30 cellular contexts compared by ENCODE assay signal in genomic region chr4:94298725-94299252, GRCh38. TPM values are rescaled to one million over a fixed set of nuclear protein-coding genes. Genes with fewer than 3 reads are reported as not detected.
A peak's percentile ranks its signal among the peaks of the same experiment; 100 is the strongest.
DNase-seq lines count a peak whose midpoint lies in the region; ATAC-seq, FAIRE-seq and TF ChIP-seq lines count a peak whose summit lies in the region.
"Had no signal": no experiment of that assay in that cellular context is flagged by ENCODE, and none has a peak within 500 bp of the region (broad histone marks: within the 10 kb centered on the region; RNA-seq: fewer than 3 reads in every experiment).

No MANE protein-coding gene starts in this region.

- FAIRE-seq in keratinocyte (lab: Jason Lieb, UNC): peak; percentile 39
- FAIRE-seq: endometrium, HTR-8/SVneo, pancreas, urothelium cell line had no signal

- no peak for ATAC-seq in SK-N-SH treated with all-trans-retinoic acid at 6 μM for 48 hours
- ATAC-seq in RWPE2 (ENCODE audit: low read depth): peak; percentile 65
- ATAC-seq: activated CD4-positive, alpha-beta T cell treated with anti-CD3 and anti-CD28 coated beads for 36 hours; activated CD8-positive, alpha-beta T cell treated with anti-CD3 and anti-CD28 coated beads for 36 hours; body of pancreas; gastrocnemius medialis; pancreas had no signal

- H3K9me1 ChIP-seq in keratinocyte (ENCODE audit: control insufficient read depth, extremely low read depth, insufficient read depth, low read length): no peaks in the 10 kb centered on the region

- H3K9me3 ChIP-seq in SK-N-SH (no peaks in the 10 kb centered on the region), RWPE2 (ENCODE audit: severe bottlenecking) (no peaks in the 10 kb centered on the region), keratinocyte (ENCODE audit: control insufficient read depth, low read depth, low read length) (no peaks in the 10 kb centered on the region), osteoblast (ENCODE audit: low read depth, low read length) (no peaks in the 10 kb centered on the region)
- H3K9me3 ChIP-seq: body of pancreas, gastrocnemius medialis, pancreas, right atrium auricular region, spleen, stomach had no signal

- H3K27ac ChIP-seq in SK-N-SH (ENCODE audit: low read depth in 2 of 2, low read length in 1 of 2): no peak overlapping the region
- no peak overlapping the region for H3K27ac ChIP-seq in RWPE2 (ENCODE audit: poor library complexity, severe bottlenecking)
- H3K27ac ChIP-seq in keratinocyte (ENCODE audit: control insufficient read depth, insufficient read depth, low read length): no peak overlapping the region
- H3K27ac ChIP-seq in osteoblast (ENCODE audit: low read depth, low read length): no peak overlapping the region
- H3K27ac ChIP-seq: body of pancreas, gastrocnemius medialis, GM23248, pancreas, right atrium auricular region, spleen, stomach had no signal

- POLR2A ChIA-PET in SK-N-SH (lab: Yijun Ruan, JAX): interaction anchor here (0.6 kb wide), 1 partner anchor 9 kb away, joined by 3 read pairs; no protein-coding TSS in a partner anchor
- POLR2A ChIA-PET in GM10248 (lab: Yijun Ruan, JAX): no interaction called here

- H3K9me2 ChIP-seq in SK-N-SH: no peaks in the 10 kb centered on the region

- dilution Hi-C loops in keratinocyte (cut with MboI; ENCODE audit: extremely low pct_ligation_motif_present, low sequenced_read_pairs): no loop called here

- TF ChIP-seq CTCF in SK-N-SH (IDR thresholded peaks at IDR 0.05) (no peak), RWPE2 (IDR thresholded peaks at IDR 0.05; ENCODE audit: poor library complexity, severe bottlenecking) (no peak), keratinocyte (optimal IDR thresholded peaks at IDR 0.05 in 1 of 3, IDR thresholded peaks at IDR 0.05 in 1 of 3, conservative IDR thresholded peaks at IDR 0.05 in 1 of 3; ENCODE audit: extremely low read depth in 1 of 3, insufficient read depth in 2 of 3, low read length in 3 of 3) (no peak), osteoblast (IDR thresholded peaks at IDR 0.05; ENCODE audit: extremely low read depth, low read depth, low read length) (no peak), GM10248 (IDR thresholded peaks at IDR 0.05; ENCODE audit: control extremely low read depth, extremely low read depth, low read depth, missing control alignments) (no peak)

- 0 out of 2 replicates have a peak, but pooled peaks have one; percentile 6 for TF ChIP-seq RAD21 in SK-N-SH (IDR thresholded peaks at IDR 0.05; ENCODE audit: low read length)

- H3K4me1 ChIP-seq in SK-N-SH (ENCODE audit: control insufficient read depth in 1 of 2, insufficient read depth in 2 of 2, low read depth in 1 of 2, low read length in 1 of 2) (peaks cover 0 to 3% of the 10 kb centered on the region in 2 experiments; a peak in 1 of 4 replicates), RWPE2 (ENCODE audit: insufficient read depth, poor library complexity, severe bottlenecking) (peaks cover 10% of the 10 kb centered on the region), keratinocyte (ENCODE audit: control insufficient read depth, extremely low read depth, insufficient read depth, low read length) (peaks cover 8% of the 10 kb centered on the region), osteoblast (ENCODE audit: insufficient read depth, low read length) (no peaks in the 10 kb centered on the region)
- H3K4me1 ChIP-seq: body of pancreas, gastrocnemius medialis, pancreas, right atrium auricular region, spleen, stomach had no signal

- H3K4me2 ChIP-seq in SK-N-SH: no peak overlapping the region
- peak overlapping the region; percentile 44 for H3K4me2 ChIP-seq in keratinocyte (ENCODE audit: control insufficient read depth, extremely low read depth, insufficient read depth, low read depth, low read length)
- H3K4me2 ChIP-seq in osteoblast (ENCODE audit: insufficient read depth, low read length): no peak overlapping the region

- no peaks in the 10 kb centered on the region for H3K36me3 ChIP-seq in SK-N-SH (replicated peaks in 1 of 2; ENCODE audit: control insufficient read depth in 1 of 2, insufficient read depth in 2 of 2, low read length in 1 of 2)
- H3K36me3 ChIP-seq in RWPE2 (ENCODE audit: low read depth): no peaks in the 10 kb centered on the region
- H3K36me3 ChIP-seq in keratinocyte (ENCODE audit: control insufficient read depth in 2 of 2, extremely low read depth in 1 of 2, insufficient read depth in 2 of 2, low read length in 2 of 2): no peaks in the 10 kb centered on the region
- H3K36me3 ChIP-seq in osteoblast (ENCODE audit: insufficient read depth, low read length): no peaks in the 10 kb centered on the region
- H3K36me3 ChIP-seq in H7 (replicated peaks; ENCODE audit: control insufficient read depth, insufficient read depth, low read length): no peaks in the 10 kb centered on the region
- H3K36me3 ChIP-seq: gastrocnemius medialis, pancreas, right atrium auricular region, spleen, stomach had no signal

- no peaks in the 10 kb centered on the region for H3K79me2 ChIP-seq in SK-N-SH (ENCODE audit: insufficient read depth)
- H3K79me2 ChIP-seq in keratinocyte (ENCODE audit: control insufficient read depth, insufficient read depth, low read length): no peaks in the 10 kb centered on the region
- no peaks in the 10 kb centered on the region for H3K79me2 ChIP-seq in osteoblast (ENCODE audit: insufficient read depth, low read length)

- H3K9ac ChIP-seq in SK-N-SH: no peak overlapping the region
- no peak overlapping the region for H3K9ac ChIP-seq in keratinocyte (ENCODE audit: control insufficient read depth, extremely low read depth, insufficient read depth, low read length)
- H3K9ac ChIP-seq: GM23248 had no signal

- DNase-seq in SK-N-SH (no peak), RWPE2 (ENCODE audit: low spot score) (no peak), keratinocyte (ENCODE audit: low read depth, low spot score) (peak; percentile 4), osteoblast (ENCODE audit: insufficient read length, low spot score, missing footprints) (peak; percentile 27), occipital lobe (lab: John Stamatoyannopoulos, UW) (no peak), H7 (no peak), GM10248 (ENCODE audit: extremely low spot score) (no peak)
- DNase-seq: activated CD4-positive, alpha-beta T cell treated with anti-CD3 and anti-CD28 coated beads for 36 hours; activated CD8-positive, alpha-beta T cell treated with anti-CD3 and anti-CD28 coated beads for 36 hours; activated naive CD4-positive, alpha-beta T cell treated with anti-CD3 and anti-CD28 coated beads, Interleukin-2, amount 50 U/mL, for 16 hours; body of pancreas; cerebellar nuclear complex; dermis blood vessel endothelial cell; DMS79 treated with DMSO at 0.1 percent for 48 hours; gastrocnemius medialis; GDM1; GM23248; NK-92 treated with Interleukin-12 subunit alpha and Interleukin-12 subunit beta, amount 100 ng/mL, for 24 hours; pancreas; SHP77; spleen; stimulated activated CD8-positive, alpha-beta memory T cell treated with anti-CD3 and anti-CD28 coated beads, Interleukin-4, amount 100 ng/mL, for 48 hours; stomach had no signal

- 81% methylated on average over 4 of the region's 4 CpGs for WGBS in SK-N-SH (ENCODE audit: low lambda C conversion rate)

- no peaks in the 10 kb centered on the region for H3K27me3 ChIP-seq in SK-N-SH (ENCODE audit: insufficient read depth)
- no peaks in the 10 kb centered on the region for H3K27me3 ChIP-seq in RWPE2 (ENCODE audit: insufficient read depth, poor library complexity, severe bottlenecking)
- no peaks in the 10 kb centered on the region for H3K27me3 ChIP-seq in keratinocyte (ENCODE audit: control insufficient read depth, extremely low read depth, insufficient read depth, low read length)
- H3K27me3 ChIP-seq in osteoblast (ENCODE audit: insufficient read depth, low read length): no peaks in the 10 kb centered on the region
- no peaks in the 10 kb centered on the region for H3K27me3 ChIP-seq in H7 (ENCODE audit: control insufficient read depth, insufficient read depth, low read length)
- H3K27me3 ChIP-seq: body of pancreas, gastrocnemius medialis, pancreas, right atrium auricular region, spleen, stomach had no signal

- H3K4me3 ChIP-seq in SK-N-SH (ENCODE audit: low read depth in 2 of 2, low read length in 1 of 2): no peak overlapping the region
- no peak overlapping the region for H3K4me3 ChIP-seq in RWPE2 (ENCODE audit: severe bottlenecking)
- no peak overlapping the region for H3K4me3 ChIP-seq in keratinocyte (ENCODE audit: control insufficient read depth in 2 of 3, extremely low read depth in 1 of 3, insufficient read depth in 2 of 3, low read depth in 1 of 3, low read length in 3 of 3)
- H3K4me3 ChIP-seq in osteoblast (ENCODE audit: insufficient read depth, low read length): no peak overlapping the region
- no peak overlapping the region for H3K4me3 ChIP-seq in H7 (ENCODE audit: insufficient read depth, low read depth, low read length)
- H3K4me3 ChIP-seq: body of pancreas, gastrocnemius medialis, GM23248, pancreas, right atrium auricular region, spleen, stomach had no signal

- no peak for TF ChIP-seq EP300 in SK-N-SH (IDR thresholded peaks at IDR 0.05; ENCODE audit: borderline replicate concordance in 1 of 2, low read depth in 1 of 2, low read length in 1 of 2)

- H2AFZ ChIP-seq in SK-N-SH (ENCODE audit: low read depth) (no peak overlapping the region), keratinocyte (ENCODE audit: control insufficient read depth, low read length) (no peak overlapping the region), osteoblast (ENCODE audit: low read length) (no peak overlapping the region)
- H2AFZ ChIP-seq: GM23248 had no signal

- H3F3A ChIP-seq in SK-N-SH (replicated peaks; ENCODE audit: insufficient read depth): peaks cover 12% of the 10 kb centered on the region

- CTCF ChIA-PET in SK-N-SH (lab: Yijun Ruan, JAX) (interaction anchor here (0.7 to 1.2 kb wide), 2 partner anchors 105 to 507 kb away, joined by 3 read pairs; no protein-coding TSS in a partner anchor), GM10248 (lab: Yijun Ruan, JAX) (interaction anchor here (0.9 to 1.0 kb wide), 2 partner anchors 90 to 108 kb away, joined by 3 read pairs; no protein-coding TSS in a partner anchor)

- H4K20me1 ChIP-seq in SK-N-SH (ENCODE audit: insufficient read depth) (no peaks in the 10 kb centered on the region), keratinocyte (ENCODE audit: control insufficient read depth, extremely low read depth, insufficient read depth, low read length) (no peaks in the 10 kb centered on the region), osteoblast (ENCODE audit: insufficient read depth, low read length) (no peaks in the 10 kb centered on the region)

RNA-seq across cellular contexts. Expression of gene HPGDS, which starts 43.8 kb away (rescaled TPM):
- not detected in 2 replicates for polyA plus RNA-seq in SK-N-SH (2012; rRNA removed)
- not detected in 2 replicates for polyA plus RNA-seq in SK-N-SH (2012; cell fraction: cytosol; rRNA removed)
- not detected in 2 replicates for polyA plus RNA-seq in SK-N-SH (2012; cell fraction: nucleus; rRNA removed)
- polyA plus RNA-seq in keratinocyte: not detected in 3 replicates
- polyA plus RNA-seq in keratinocyte (2011; ENCODE audit: low read depth): not detected
- not detected in 2 replicates for polyA plus RNA-seq in keratinocyte (2011; cell fraction: cytosol; rRNA removed)
- not detected in 2 replicates for polyA plus RNA-seq in keratinocyte (2011; cell fraction: nucleus; rRNA removed)
- not detected in 2 replicates for polyA plus RNA-seq in keratinocyte (2012; ENCODE audit: low replicate concordance)
- polyA minus RNA-seq in keratinocyte: not detected in 3 replicates
- not detected for polyA minus RNA-seq in keratinocyte (2011; cell fraction: cytosol; rRNA and poly(A)+ RNA removed)
- not detected in 2 replicates for polyA minus RNA-seq in keratinocyte (2011; cell fraction: nucleus; rRNA and poly(A)+ RNA removed)
- total RNA-seq in osteoblast: not detected in 2 replicates
- total RNA-seq in occipital lobe: 1.4 TPM
- total RNA-seq in H7 (2014; rRNA removed; shearing (Covaris generic)): 0.21 TPM in 1 of 2 replicates, not detected in the other
- total RNA-seq: A172; activated CD4-positive, alpha-beta T cell treated with anti-CD3 and anti-CD28 coated beads for 36 hours; activated CD8-positive, alpha-beta T cell treated with anti-CD3 and anti-CD28 coated beads for 36 hours; dermis blood vessel endothelial cell; GM23248 had no signal
- polyA plus RNA-seq: GM23248, neural cell had no signal

Comparison
In these comparisons a context has a peak if more than half of its experiments do, and no peak if none do; other contexts are left out.
1. DNase-seq: peak in keratinocyte (single experiment) and osteoblast (single experiment); none in SK-N-SH (single experiment), RWPE2 (single experiment), occipital lobe (single experiment), H7 (single experiment) and GM10248 (single experiment).